ENCODE assay signal across 8 cellular contexts in genomic region chr7:36115448-36116321, GRCh38. TPM values are rescaled to one million over a fixed set of nuclear protein-coding genes. Genes with fewer than 3 reads are reported as not detected.
DNase-seq lines count a peak whose midpoint lies in the region; ATAC-seq and TF ChIP-seq lines count a peak whose summit lies in the region.

No MANE protein-coding gene starts in this region.

- RAD21 ChIA-PET in HCT116 (lab: Charles Lee; ENCODE audit: low non-redundant PET in 1 of 2, low total read pairs in 2 of 2, uncharacterized antibody in 2 of 2, unreplicated experiment in 2 of 2), result interaction anchor here in 1 of 2 experiments (1.5 kb wide), 1 partner anchor 13 kb away, joined by 4 read pairs; no protein-coding TSS in a partner anchor

- H3K36me3 ChIP-seq in HCT116 (ENCODE audit: control insufficient read depth in 1 of 2, insufficient read depth in 2 of 2, low read length in 2 of 2) (no peaks in the 10 kb centered on the region), gastrocnemius medialis (no peaks in the 10 kb centered on the region)

- TF ChIP-seq RAD21 in HCT116 (IDR thresholded peaks at IDR 0.05; ENCODE audit: low read depth), result peak; percentile 37

- no peak for TF ChIP-seq POLR2A in HCT116 (IDR thresholded peaks at IDR 0.05; ENCODE audit: borderline replicate concordance, extremely low read depth, insufficient read depth, insufficient read length)
- TF ChIP-seq POLR2A in gastrocnemius medialis (IDR thresholded peaks at IDR 0.05), result peak in 1 of 2 donors; percentile 29

- no TSS peak for BruUV-seq in HCT116 (replicated peaks; lab: Mats Ljungman, UMichigan)

- TF ChIP-seq CTCF in GM12865 (IDR thresholded peaks at IDR 0.05; ENCODE audit: insufficient read depth, low read depth, low read length, missing control alignments), result no peak
- TF ChIP-seq CTCF in HCT116 (IDR thresholded peaks at IDR 0.05 in 2 of 3, conservative IDR thresholded peaks at IDR 0.05 in 1 of 3; ENCODE audit: borderline replicate concordance in 1 of 3, insufficient read depth in 1 of 3, low read depth in 2 of 3, low read length in 2 of 3), result no peak
- TF ChIP-seq CTCF in gastrocnemius medialis (IDR thresholded peaks at IDR 0.05 in 4 of 5, conservative IDR thresholded peaks at IDR 0.05 in 1 of 5), result no peak

- in situ Hi-C loops in gastrocnemius medialis (cut with MboI; ENCODE audit: low sequenced_read_pairs in 4 of 4), result no loop called here

- H3K4me3 ChIP-seq in GM12865 (ENCODE audit: low read depth, low read length) (no peak overlapping the region), HCT116 (replicated peaks in 1 of 2; ENCODE audit: low read depth in 1 of 2, low read length in 2 of 2) (peak overlapping the region; percentile 12 to 52), gastrocnemius medialis (no peak overlapping the region)

- H3K9me2 ChIP-seq in HCT116 (ENCODE audit: insufficient read depth), result no peaks in the 10 kb centered on the region

- H3K27me3 ChIP-seq in HCT116 (ENCODE audit: insufficient read depth, low read length), result no peaks in the 10 kb centered on the region
- no peaks in the 10 kb centered on the region for H3K27me3 ChIP-seq in gastrocnemius medialis

- ATAC-seq in HCT116 (peak; percentile 95), gastrocnemius medialis (peak; percentile 69 to 76)

- peak overlapping the region; percentile 40 for H3K9ac ChIP-seq in HCT116 (ENCODE audit: low read length)

- DNase-seq in GM12865 (ENCODE audit: low read depth), result peak; percentile 87
- peak; percentile 90 for DNase-seq in HCT116 (ENCODE audit: low read depth, low spot score)
- peak; percentile 85 for DNase-seq in NCI-H1694 (lab: John Stamatoyannopoulos, UW)
- DNase-seq in activated CD8-positive, alpha-beta memory T cell treated with anti-CD3 and anti-CD28 coated beads, Interleukin-2, amount 50 U/mL, for 48 hours, result peak; percentile 91
- DNase-seq in fibroblast of the conjunctiva (ENCODE audit: low read depth), result peak; percentile 88
- DNase-seq in gastrocnemius medialis, result peak; percentile 48 to 59
- no peak for DNase-seq in midbrain (lab: John Stamatoyannopoulos, UW)
- no peak for DNase-seq in NCI-H128 (lab: John Stamatoyannopoulos, UW; ENCODE audit: unreplicated experiment)

- peak overlapping the region; percentile 82 for H2AFZ ChIP-seq in HCT116 (ENCODE audit: low read depth, low read length, poor library complexity, severe bottlenecking)

- H3K79me2 ChIP-seq in HCT116 (ENCODE audit: insufficient read depth, low read length), result no peaks in the 10 kb centered on the region

- peak overlapping the region; percentile 67 for H3K27ac ChIP-seq in HCT116 (ENCODE audit: low read depth, low read length)
- peak overlapping the region; percentile 70 to 88 (median 84) for H3K27ac ChIP-seq in gastrocnemius medialis

- H3K4me2 ChIP-seq in HCT116 (ENCODE audit: low read length), result peak overlapping the region; percentile 97

- no peaks in the 10 kb centered on the region for H3K9me3 ChIP-seq in HCT116 (ENCODE audit: control insufficient read depth in 1 of 2, insufficient read depth in 1 of 2, low read depth in 1 of 2, low read length in 2 of 2)
- no peaks in the 10 kb centered on the region for H3K9me3 ChIP-seq in gastrocnemius medialis

- intact Hi-C loops in HCT116 (cut with micrococcal nuclease) (no loop called here), gastrocnemius medialis (cut with DNase I; ENCODE audit: low total_unique reads) (no loop called here)

- CTCF ChIA-PET in HCT116 (lab: Charles Lee), result interaction anchor here (1.1 to 1.8 kb wide), 3 partner anchors 11 to 176 kb away, joined by 3 to 7 read pairs (median 3); no protein-coding TSS in a partner anchor

- no peaks in the 10 kb centered on the region for H4K20me1 ChIP-seq in HCT116 (ENCODE audit: insufficient read depth)

- peaks cover 27 to 54% of the 10 kb centered on the region in 2 experiments for H3K4me1 ChIP-seq in HCT116 (ENCODE audit: control insufficient read depth in 1 of 2, insufficient read depth in 2 of 2, low read length in 2 of 2)
- H3K4me1 ChIP-seq in gastrocnemius medialis, result peaks cover 47 to 52% of the 10 kb centered on the region in 2 donors

- POLR2A ChIA-PET in HCT116 (lab: Charles Lee), result no interaction called here

TF ChIP-seq in HCT116, 20 proteins besides CTCF, POLR2A, EP300 and RAD21:
- TF ChIP-seq REST (IDR thresholded peaks at IDR 0.05; ENCODE audit: low read depth) (no peak), SRF (IDR thresholded peaks at IDR 0.05; ENCODE audit: low read depth) (peak; percentile 57), CEBPB (IDR thresholded peaks at IDR 0.05; ENCODE audit: low read depth) (peak; percentile 81; the same call in 1 of the 2 replicates), FOSL1 (IDR thresholded peaks at IDR 0.05; ENCODE audit: low read depth) (peak; percentile 94), ZBTB33 (IDR thresholded peaks at IDR 0.05; ENCODE audit: extremely low read depth, insufficient replicate concordance, low read length) (no peak), ELF1 (IDR thresholded peaks at IDR 0.05; ENCODE audit: borderline replicate concordance, low read depth) (no peak), ZNF274 (IDR thresholded peaks at IDR 0.05; ENCODE audit: low read depth, low read length) (no peak), JUND (IDR thresholded peaks at IDR 0.05) (peak; percentile 96), EZH2 (IDR thresholded peaks at IDR 0.05) (no peak), POLR2AphosphoS5 (IDR thresholded peaks at IDR 0.05; ENCODE audit: low read depth, low read length) (peak; percentile 57), YY1 (IDR thresholded peaks at IDR 0.05; ENCODE audit: extremely low read depth, insufficient replicate concordance, low read depth, low read length) (no peak), CBX3 (IDR thresholded peaks at IDR 0.05; ENCODE audit: low read depth) (peak; percentile 97), MAX (IDR thresholded peaks at IDR 0.05) (peak; percentile 88), EGR1 (IDR thresholded peaks at IDR 0.05; ENCODE audit: low read depth) (peak; percentile 96), ATF3 (IDR thresholded peaks at IDR 0.05) (no peak), EZH2phosphoT487 (IDR thresholded peaks at IDR 0.05; ENCODE audit: borderline replicate concordance) (no peak), ZFX (IDR thresholded peaks at IDR 0.05) (no peak), SP1 (IDR thresholded peaks at IDR 0.05; ENCODE audit: low read depth) (peak; percentile 96), TCF7L2 (IDR thresholded peaks at IDR 0.05; ENCODE audit: borderline replicate concordance, extremely low read depth, insufficient read depth, insufficient read length) (peak; percentile 84), SIN3A (IDR thresholded peaks at IDR 0.05; ENCODE audit: low read depth) (peak; percentile 93)

RNA-seq across cellular contexts. Expression of gene EEPD1, which starts 37.4 kb away (rescaled TPM):
- total RNA-seq in HCT116 (2021; ENCODE audit: unreplicated experiment) (4.2 TPM), gastrocnemius medialis (10 to 100 TPM; 41.0 to 68.5 (median 61.3) TPM)
- 4.2 and 4.3 TPM in 2 replicates for polyA plus RNA-seq in HCT116 (2012)

Comparison
In these comparisons a context has a peak if more than half of its experiments do, and no peak if none do; other contexts are left out.
1. DNase-seq: peak in GM12865 (single experiment), HCT116 (single experiment), NCI-H1694 (single experiment), activated CD8-positive, alpha-beta memory T cell treated with anti-CD3 and anti-CD28 coated beads, Interleukin-2, amount 50 U/mL, for 48 hours (single experiment), fibroblast of the conjunctiva (single experiment) and gastrocnemius medialis (2 of 2); none in midbrain (single experiment) and NCI-H128 (single experiment).
2. H3K4me3 ChIP-seq: peak in HCT116 (2 of 2); none in GM12865 (single experiment) and gastrocnemius medialis (0 of 4).